ENCODE assay signal across 27 cellular contexts in the genomic region with DNA sequence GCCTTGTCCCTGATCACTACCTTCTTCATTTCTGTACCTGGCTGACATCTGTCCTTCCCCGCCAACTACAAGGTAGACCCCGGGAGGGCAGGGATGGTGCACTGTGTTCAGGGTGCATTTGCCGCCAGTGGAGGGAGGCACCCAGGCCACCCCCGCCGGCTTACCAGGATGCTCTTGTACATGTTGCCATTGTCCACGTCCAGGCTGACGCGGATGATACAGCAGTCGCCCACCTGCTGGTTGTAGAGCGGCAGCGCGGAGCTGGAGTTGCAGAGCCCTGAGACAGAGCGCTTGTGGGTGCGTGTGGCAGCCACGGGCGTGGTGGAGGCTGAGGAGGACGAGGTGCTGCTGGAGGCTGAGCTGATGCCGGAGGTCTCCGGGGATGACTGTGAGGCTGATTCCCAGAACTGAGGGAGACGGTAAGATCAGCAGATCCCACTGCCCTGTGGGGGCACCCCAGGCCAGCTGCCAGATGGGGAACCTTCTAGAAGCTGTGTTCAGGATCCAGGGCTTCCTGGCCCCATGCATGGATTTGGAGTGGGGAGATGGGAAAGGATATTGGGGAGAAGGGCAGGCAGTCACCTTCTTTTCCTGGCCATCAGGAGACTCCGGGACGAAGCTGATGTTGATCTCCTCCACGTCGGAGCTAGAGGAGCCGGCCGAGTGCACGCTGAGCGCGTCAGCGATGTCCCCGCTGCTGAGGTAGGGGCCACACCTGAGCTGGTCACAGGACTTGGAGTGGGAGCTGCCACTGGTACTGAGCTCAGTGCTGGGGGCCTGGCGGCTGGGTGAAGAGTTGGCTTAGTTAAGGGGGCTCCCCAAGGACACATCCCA. TPM values are rescaled to one million over a fixed set of nuclear protein-coding genes. Genes with fewer than 3 reads are reported as not detected.
A peak's percentile ranks its signal among the peaks of the same experiment; 100 is the strongest.
DNase-seq lines count a peak whose midpoint lies in the region; ATAC-seq and TF ChIP-seq lines count a peak whose summit lies in the region.
"Had no signal": no experiment of that assay in that cellular context is flagged by ENCODE, and none has a peak within 500 bp of the region (broad histone marks: within the 10 kb centered on the region; RNA-seq: fewer than 3 reads in every experiment).

No MANE protein-coding gene starts in this region.

- H4K20me1 ChIP-seq in GM23248 (ENCODE audit: insufficient read depth) = no peaks in the 10 kb centered on the region

- H3K9me2 ChIP-seq in GM23248 (ENCODE audit: insufficient read depth) = no peaks in the 10 kb centered on the region
- H3K9me2 ChIP-seq: SK-N-SH had no signal

- POLR2A ChIA-PET in activated CD4-positive, alpha-beta T cell treated with anti-CD3 and anti-CD28 coated beads, Interleukin-2, amount 10 ng/mL, durations not matched to agents 7 days and 5 days (lab: Charles Lee) = interaction anchor here (0.7 kb wide), 1 partner anchor 52 kb away, joined by 3 read pairs; no protein-coding TSS in a partner anchor

- in situ Hi-C loops in GM23248 (cut with MboI) = no loop called here

- H3K36me3 ChIP-seq in H7 (replicated peaks; ENCODE audit: control insufficient read depth, insufficient read depth, low read length) = peaks cover 21% of the 10 kb centered on the region
- peaks cover 17% of the 10 kb centered on the region for H3K36me3 ChIP-seq in GM23248 (ENCODE audit: low read depth)

- H3K4me3 Mint-ChIP-seq in activated CD4-positive, alpha-beta T cell treated with anti-CD3 and anti-CD28 coated beads, Interleukin-2, amount 10 ng/mL, durations not matched to agents 7 days and 5 days = no peak overlapping the region
- peak overlapping the region; percentile 47 for H3K4me3 Mint-ChIP-seq in endothelial cell (ENCODE audit: unreplicated experiment)
- H3K4me3 Mint-ChIP-seq: activated naive CD8-positive, alpha-beta T cell treated with anti-CD3 and anti-CD28 coated beads, Interleukin-2, amount 50 U/mL, for 24 hours; CD4-positive, alpha-beta T cell; naive thymus-derived CD8-positive, alpha-beta T cell; T-helper 1 cell treated with Interleukin-12 subunit alpha and Interleukin-12 subunit beta and Interleukin-4 antibody, amounts not matched to agents 30 μg/mL and 1 μg/mL, for 36 hours had no signal

- WGBS in GM23248 (ENCODE audit: low coverage in 1 of 2, low lambda C conversion rate in 2 of 2, missing lambda C conversion rate in 2 of 2), 2 experiments = 95 to 97% methylated on average over 30 to 32 of the region's 32 CpGs

- no peaks in the 10 kb centered on the region for H3F3A ChIP-seq in GM23248 (ENCODE audit: insufficient read depth)

- H3K27me3 ChIP-seq in H7 (ENCODE audit: control insufficient read depth, insufficient read depth, low read length) (no peaks in the 10 kb centered on the region), GM23248 (replicated peaks; ENCODE audit: insufficient read depth) (no peaks in the 10 kb centered on the region)
- H3K27me3 ChIP-seq: pancreas, vagina had no signal

- H3K4me1 Mint-ChIP-seq in activated CD4-positive, alpha-beta T cell treated with anti-CD3 and anti-CD28 coated beads, Interleukin-2, amount 10 ng/mL, durations not matched to agents 7 days and 5 days = peaks cover 2% of the 10 kb centered on the region
- H3K4me1 Mint-ChIP-seq in endothelial cell (ENCODE audit: unreplicated experiment) = no peaks in the 10 kb centered on the region
- H3K4me1 Mint-ChIP-seq: activated naive CD8-positive, alpha-beta T cell treated with anti-CD3 and anti-CD28 coated beads, Interleukin-2, amount 50 U/mL, for 24 hours had no signal

- intact Hi-C loops in posterior vena cava (cut with DNase I) = loop anchor here (2.0 to 5.0 kb wide), 2 partner anchors 45 to 46 kb away; no protein-coding TSS in a partner anchor

- H3K79me2 ChIP-seq in GM23248 (ENCODE audit: insufficient read depth) = no peaks in the 10 kb centered on the region

- H3K4me2 ChIP-seq in GM23248 (ENCODE audit: unreplicated experiment) = no peak overlapping the region
- H3K4me2 ChIP-seq: KMS-11, SK-N-SH had no signal

- no peaks in the 10 kb centered on the region for H3K9me3 ChIP-seq in GM23248 (ENCODE audit: low read depth)
- H3K9me3 ChIP-seq: pancreas, SK-N-SH, vagina had no signal

- H3K27ac Mint-ChIP-seq in activated CD4-positive, alpha-beta T cell treated with anti-CD3 and anti-CD28 coated beads, Interleukin-2, amount 10 ng/mL, durations not matched to agents 7 days and 5 days = peak overlapping the region; percentile 55
- no peak overlapping the region for H3K27ac Mint-ChIP-seq in endothelial cell (ENCODE audit: unreplicated experiment)
- H3K27ac Mint-ChIP-seq: activated naive CD8-positive, alpha-beta T cell treated with anti-CD3 and anti-CD28 coated beads, Interleukin-2, amount 50 U/mL, for 24 hours; activated T-helper 2 cell treated with anti-CD3 and anti-CD28 coated beads, Interferon-gamma antibody, Interleukin-2, Interleukin-4, amounts not matched to agents 10 μg/mL and 5 μg/mL and 100 μg/mL, durations not matched to agents 14 hours and 24 hours and 36 hours; CD4-positive, alpha-beta T cell; T-helper 1 cell treated with Interleukin-12 subunit alpha and Interleukin-12 subunit beta and Interleukin-4 antibody, amounts not matched to agents 30 μg/mL and 1 μg/mL, for 36 hours had no signal

- H3K4me3 ChIP-seq in H7 (ENCODE audit: insufficient read depth, low read depth, low read length) (no peak overlapping the region), GM23248 (no peak overlapping the region)
- H3K4me3 ChIP-seq: HAP-1, pancreas, thoracic aorta, vagina had no signal

- H3K9ac ChIP-seq in GM23248 = no peak overlapping the region
- H3K9ac ChIP-seq: KMS-11, SK-N-SH had no signal

- no peaks in the 10 kb centered on the region for H3K4me1 ChIP-seq in GM23248 (ENCODE audit: insufficient read depth)
- H3K4me1 ChIP-seq: HAP-1, pancreas had no signal

- no peak for ATAC-seq in HG03159 (IDR thresholded peaks at IDR 0.05; ENCODE audit: unreplicated experiment)
- ATAC-seq: activated naive CD8-positive, alpha-beta T cell treated with anti-CD3 and anti-CD28 coated beads, Interleukin-2, amount 50 U/mL, for 24 hours; naive thymus-derived CD8-positive, alpha-beta T cell; pancreas; right cardiac atrium had no signal

- CTCF ChIA-PET in activated CD4-positive, alpha-beta T cell treated with anti-CD3 and anti-CD28 coated beads, Interleukin-2, amount 10 ng/mL, durations not matched to agents 7 days and 5 days (lab: Charles Lee) = interaction anchor here (0.7 to 10.6 kb wide), 6 partner anchors 10 to 79 kb away, joined by 3 to 110 read pairs (median 3); no protein-coding TSS in a partner anchor

- no peak overlapping the region for H2AFZ ChIP-seq in GM23248

- no peak overlapping the region for H3K27ac ChIP-seq in GM23248
- H3K27ac ChIP-seq: KMS-11, pancreas, thoracic aorta, vagina had no signal

- TF ChIP-seq CTCF in endothelial cell (IDR thresholded peaks at IDR 0.05; ENCODE audit: unreplicated experiment) = no peak

- H3K36me3 Mint-ChIP-seq in activated CD4-positive, alpha-beta T cell treated with anti-CD3 and anti-CD28 coated beads, Interleukin-2, amount 10 ng/mL, durations not matched to agents 7 days and 5 days (ENCODE audit: low read depth) = peaks cover 65% of the 10 kb centered on the region
- H3K36me3 Mint-ChIP-seq in endothelial cell (ENCODE audit: low read depth, unreplicated experiment) = peaks cover 49% of the 10 kb centered on the region

- no peak for DNase-seq in activated CD4-positive, alpha-beta T cell treated with anti-CD3 and anti-CD28 coated beads, Interleukin-2, amount 10 ng/mL, durations not matched to agents 7 days and 5 days
- no peak for DNase-seq in activated CD4-positive, alpha-beta T cell treated with anti-CD3 and anti-CD28 coated beads, Interleukin-2, amount 50 U/mL, for 1 hour
- DNase-seq in H7 (peak; percentile 35), endothelial cell (ENCODE audit: low spot score) (no peak), posterior vena cava (ENCODE audit: low spot score) (peak; percentile 79), GM23248 (no peak), NCI-H1105 treated with DMSO at 0.1 percent for 48 hours (lab: John Stamatoyannopoulos, UW) (no peak)
- DNase-seq: activated CD4-positive, alpha-beta T cell treated with anti-CD3 and anti-CD28 coated beads for 1 hour; activated naive CD8-positive, alpha-beta T cell treated with anti-CD3 and anti-CD28 coated beads, Interleukin-2, amount 50 U/mL, for 24 hours; CD4-positive, alpha-beta T cell; cerebellar nuclear complex; effector CD4-positive, alpha-beta T cell; MM.1S; NCI-H1436; RPMI8226; SK-N-SH; stimulated activated naive CD4-positive, alpha-beta T cell treated with Interleukin-2 at 50 U/mL for 16 hours had no signal

- H3K27me3 Mint-ChIP-seq in activated CD4-positive, alpha-beta T cell treated with anti-CD3 and anti-CD28 coated beads, Interleukin-2, amount 10 ng/mL, durations not matched to agents 7 days and 5 days = no peaks in the 10 kb centered on the region
- H3K27me3 Mint-ChIP-seq in endothelial cell (ENCODE audit: unreplicated experiment) = peaks cover 3% of the 10 kb centered on the region
- H3K27me3 Mint-ChIP-seq: activated naive CD8-positive, alpha-beta T cell treated with anti-CD3 and anti-CD28 coated beads, Interleukin-2, amount 50 U/mL, for 24 hours; CD4-positive, alpha-beta T cell; naive thymus-derived CD8-positive, alpha-beta T cell had no signal

- H3K9me3 Mint-ChIP-seq in activated CD4-positive, alpha-beta T cell treated with anti-CD3 and anti-CD28 coated beads, Interleukin-2, amount 10 ng/mL, durations not matched to agents 7 days and 5 days = peaks cover 3% of the 10 kb centered on the region
- H3K9me3 Mint-ChIP-seq in endothelial cell (ENCODE audit: unreplicated experiment) = no peaks in the 10 kb centered on the region
- H3K9me3 Mint-ChIP-seq: CD4-positive, alpha-beta T cell had no signal

RNA-seq across cellular contexts. Expression of a gene that starts 19.5 kb away (rescaled TPM):
- 10 to 100 TPM; 79.1 to 92.3 TPM for total RNA-seq in activated CD4-positive, alpha-beta T cell treated with anti-CD3 and anti-CD28 coated beads, Interleukin-2, amount 10 ng/mL, durations not matched to agents 7 days and 5 days
- total RNA-seq in H7 (2014; rRNA removed; shearing (Covaris generic)) = 24.4 and 24.6 TPM in 2 replicates
- 80.6 TPM for total RNA-seq in endothelial cell (ENCODE audit: unreplicated experiment)
- total RNA-seq in posterior vena cava = 10 to 100 TPM; 27.6 to 28.3 TPM
- 21.7 and 51.7 TPM in 2 replicates for total RNA-seq in GM23248 (2014; rRNA removed; shearing (Covaris generic))
- polyA plus RNA-seq in GM23248 (2016; fragmentation: Nextera tagmentation; extraction: Ambion mirVana) = 8.5 and 8.9 TPM in 2 replicates

RNA-seq across cellular contexts. Expression of a gene that starts 39.8 kb away (rescaled TPM):
- 1 to 10 TPM; 2.8 to 3.5 TPM for total RNA-seq in activated CD4-positive, alpha-beta T cell treated with anti-CD3 and anti-CD28 coated beads, Interleukin-2, amount 10 ng/mL, durations not matched to agents 7 days and 5 days
- total RNA-seq in H7 (2014; rRNA removed; shearing (Covaris generic)) = 0.87 and 1.7 TPM in 2 replicates
- total RNA-seq in endothelial cell (ENCODE audit: unreplicated experiment) (4.2 TPM), posterior vena cava (1 to 10 TPM in 1 of 2 donors, under 1 TPM in 1; 0.51 to 2.8 TPM)
- 0.22 TPM in 1 of 2 replicates, not detected in the other for total RNA-seq in GM23248 (2014; rRNA removed; shearing (Covaris generic))
- polyA plus RNA-seq in GM23248 (2016; fragmentation: Nextera tagmentation; extraction: Ambion mirVana) = 0.13 TPM in 1 of 2 replicates, not detected in the other
- polyA plus RNA-seq: naive thymus-derived CD8-positive, alpha-beta T cell had no signal

Comparison
In these comparisons a context has a peak if more than half of its experiments do, and no peak if none do; other contexts are left out.
1. DNase-seq: peak in H7 (single experiment) and posterior vena cava (single experiment); none in activated CD4-positive, alpha-beta T cell treated with anti-CD3 and anti-CD28 coated beads, Interleukin-2, amount 10 ng/mL, durations not matched to agents 7 days and 5 days (single experiment), activated CD4-positive, alpha-beta T cell treated with anti-CD3 and anti-CD28 coated beads, Interleukin-2, amount 50 U/mL, for 1 hour (single experiment), endothelial cell (single experiment), GM23248 (single experiment) and NCI-H1105 treated with DMSO at 0.1 percent for 48 hours (single experiment).